ENCODE assay signal across 8 cellular contexts in the genomic region with DNA sequence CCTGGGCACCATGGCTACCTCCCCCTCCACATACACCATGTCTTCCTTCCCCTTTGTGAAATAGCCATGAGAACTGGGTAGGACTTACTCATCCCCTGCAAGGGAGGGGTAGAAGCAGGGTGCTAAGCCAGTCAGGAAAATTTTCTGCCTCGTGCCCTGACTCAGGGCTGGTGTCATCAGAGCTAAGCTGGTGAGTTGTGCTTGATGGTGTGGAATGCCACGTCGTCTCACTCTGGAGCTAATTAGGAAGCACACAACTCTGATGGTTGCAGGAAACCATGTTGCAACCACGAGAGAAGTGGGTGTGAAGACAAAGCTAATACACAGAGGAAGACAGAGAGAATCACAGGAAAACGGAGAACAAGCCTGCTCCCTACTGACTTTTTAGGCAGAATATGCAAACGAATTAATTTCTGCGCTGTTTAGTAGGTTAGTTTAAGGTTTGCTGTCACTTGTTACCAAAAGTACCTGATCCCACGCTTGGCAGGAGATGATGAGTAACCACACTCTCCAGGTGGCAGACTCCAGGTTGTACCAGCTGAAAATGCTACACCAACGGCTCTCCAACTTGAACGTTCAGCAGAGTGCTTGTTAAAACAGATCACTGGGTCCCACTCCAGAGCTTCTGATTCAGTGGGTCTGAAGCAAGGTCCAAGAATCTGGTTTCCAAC. TPM values are rescaled to one million over a fixed set of nuclear protein-coding genes. Genes with fewer than 3 reads are reported as not detected.
DNase-seq lines count a peak whose midpoint lies in the region; ATAC-seq and TF ChIP-seq lines count a peak whose summit lies in the region.

No MANE protein-coding gene starts in this region.

- TF ChIP-seq CTCF in GM20000 (IDR thresholded peaks at IDR 0.05; ENCODE audit: extremely low read depth, missing control alignments): no peak

- DNase-seq in AG08396 (ENCODE audit: low spot score) (peak; percentile 84), MV-4-11 (lab: John Stamatoyannopoulos, UW) (peak; percentile 98), left colon (no peak), GM20000 (ENCODE audit: low spot score) (no peak), NCI-H2227 treated with DMSO at 0.1 percent for 48 hours (lab: John Stamatoyannopoulos, UW) (no peak)
- peak; percentile 64 for DNase-seq in activated naive CD4-positive, alpha-beta T cell treated with anti-CD3 and anti-CD28 coated beads, Interleukin-2, amount 50 U/mL, for 16 hours

- peak overlapping the region; percentile 97 for H3K27ac Mint-ChIP-seq in stimulated activated naive CD8-positive, alpha-beta T cell treated with anti-CD3 and anti-CD28 coated beads, Interleukin-15, Interleukin-2, amounts not matched to agents 100 ng/mL and 50 ng/mL, for 24 hours

- H3K4me1 Mint-ChIP-seq in stimulated activated naive CD8-positive, alpha-beta T cell treated with anti-CD3 and anti-CD28 coated beads, Interleukin-15, Interleukin-2, amounts not matched to agents 100 ng/mL and 50 ng/mL, for 24 hours (ENCODE audit: low read depth): peaks cover 68% of the 10 kb centered on the region

- peak overlapping the region; percentile 70 for H3K4me3 Mint-ChIP-seq in stimulated activated naive CD8-positive, alpha-beta T cell treated with anti-CD3 and anti-CD28 coated beads, Interleukin-15, Interleukin-2, amounts not matched to agents 100 ng/mL and 50 ng/mL, for 24 hours

- H3K27me3 Mint-ChIP-seq in stimulated activated naive CD8-positive, alpha-beta T cell treated with anti-CD3 and anti-CD28 coated beads, Interleukin-15, Interleukin-2, amounts not matched to agents 100 ng/mL and 50 ng/mL, for 24 hours: no peaks in the 10 kb centered on the region

- ATAC-seq in left colon (peak; percentile 8), GM21717 (IDR thresholded peaks at IDR 0.05; ENCODE audit: unreplicated experiment) (no peak)

- H3K9me3 Mint-ChIP-seq in stimulated activated naive CD8-positive, alpha-beta T cell treated with anti-CD3 and anti-CD28 coated beads, Interleukin-15, Interleukin-2, amounts not matched to agents 100 ng/mL and 50 ng/mL, for 24 hours: no peaks in the 10 kb centered on the region

- peaks cover 57% of the 10 kb centered on the region for H3K36me3 Mint-ChIP-seq in stimulated activated naive CD8-positive, alpha-beta T cell treated with anti-CD3 and anti-CD28 coated beads, Interleukin-15, Interleukin-2, amounts not matched to agents 100 ng/mL and 50 ng/mL, for 24 hours (ENCODE audit: low read depth)

- intact Hi-C loops in left colon (cut with DNase I, micrococcal nuclease): no loop called here

RNA-seq across cellular contexts. Expression of a gene that starts 54.5 kb away (rescaled TPM):
- total RNA-seq in left colon: 10 to 100 TPM; 32.6 to 35.7 TPM

Comparison
In these comparisons a context has a peak if more than half of its experiments do, and no peak if none do; other contexts are left out.
1. DNase-seq: peak in AG08396 (single experiment), MV-4-11 (single experiment) and activated naive CD4-positive, alpha-beta T cell treated with anti-CD3 and anti-CD28 coated beads, Interleukin-2, amount 50 U/mL, for 16 hours (single experiment); none in left colon (0 of 2), GM20000 (single experiment) and NCI-H2227 treated with DMSO at 0.1 percent for 48 hours (single experiment).